In the genomic region with DNA sequence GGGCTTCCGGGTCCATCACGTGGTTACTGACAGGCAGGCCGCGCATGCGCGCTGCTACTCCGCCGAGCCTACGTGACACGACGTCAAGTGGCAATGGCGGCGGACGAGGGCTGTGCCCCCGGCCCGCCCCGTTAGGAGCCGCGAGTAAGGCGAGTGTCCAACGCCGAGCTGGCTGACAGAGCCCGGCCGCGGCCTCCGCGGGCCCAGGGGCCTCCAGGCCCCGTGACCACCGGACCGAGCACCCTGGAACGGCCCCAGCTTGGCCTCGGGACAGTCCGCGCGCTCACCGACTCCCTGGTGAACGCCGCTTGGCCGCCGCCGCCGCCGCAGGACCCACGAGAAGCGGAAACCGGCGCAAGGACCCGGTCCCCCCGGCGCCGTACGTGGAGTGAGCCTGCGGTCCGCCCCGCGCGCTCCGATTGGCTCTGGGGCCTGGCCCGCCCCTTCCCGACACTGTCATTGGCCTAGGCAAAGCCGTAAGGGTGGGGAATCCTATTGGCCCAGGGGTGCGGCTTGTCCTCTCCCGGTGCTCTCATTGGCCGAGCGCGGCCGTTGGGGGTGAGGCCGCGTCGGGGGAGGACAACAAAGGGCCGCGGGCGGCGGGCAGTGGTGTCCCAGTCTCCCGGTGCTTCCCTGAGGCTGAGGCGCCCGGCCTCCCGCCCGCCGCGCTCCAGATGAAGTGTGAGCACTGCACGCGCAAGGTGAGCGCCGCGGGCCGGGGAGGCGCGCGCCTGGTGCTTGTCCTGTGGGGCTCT, we compare ENCODE assay signal across 8 cellular contexts. TPM values are rescaled to one million over a fixed set of nuclear protein-coding genes. Genes with fewer than 3 reads are reported as not detected.
DNase-seq lines count a peak whose midpoint lies in the region; ATAC-seq, FAIRE-seq and TF ChIP-seq lines count a peak whose summit lies in the region.

Gene NARF (plus strand): TSS at position 612 of the 755 bp plus-strand sequence. CDS start 63 bp downstream, at position 675.

- TF ChIP-seq POLR2A in body of pancreas (IDR thresholded peaks at IDR 0.05) = peak; percentile 98
- peak; percentile 99 to 100 for TF ChIP-seq POLR2A in gastrocnemius medialis (IDR thresholded peaks at IDR 0.05)

- peak; percentile 86 for ATAC-seq in GM18520 (IDR thresholded peaks at IDR 0.05; ENCODE audit: unreplicated experiment)
- peak; percentile 86 for ATAC-seq in HG03064 (IDR thresholded peaks at IDR 0.05; ENCODE audit: low read depth, unreplicated experiment)
- ATAC-seq in body of pancreas = peak; percentile 97
- peak; percentile 92 to 94 for ATAC-seq in gastrocnemius medialis

- intact Hi-C loops in body of pancreas (cut with DNase I) (no loop called here), gastrocnemius medialis (cut with DNase I; ENCODE audit: low total_unique reads) (loop anchor here (1.0 to 10.0 kb wide), 4 partner anchors 36 to 534 kb away; partner anchors contain the start of genes FOXK2 and MAFG)

- DNase-seq in NCI-H2107 treated with DMSO at 0.1 percent for 48 hours (lab: John Stamatoyannopoulos, UW; ENCODE audit: unreplicated experiment) (peak; percentile 94), body of pancreas (peak; percentile 96 to 98 (median 98)), iPS DF 4.7 (ENCODE audit: extremely low read depth, low spot score) (peak; percentile 69), gastrocnemius medialis (peak; percentile 99)

- peaks cover 48% of the 10 kb centered on the region for H3K4me1 ChIP-seq in body of pancreas
- H3K4me1 ChIP-seq in gastrocnemius medialis = peaks cover 16 to 21% of the 10 kb centered on the region in 2 donors

- TF ChIP-seq CTCF in 22Rv1 (IDR thresholded peaks at IDR 0.05) (no peak), body of pancreas (IDR thresholded peaks at IDR 0.05) (peak in 1 of 7 experiments; percentile 9), gastrocnemius medialis (IDR thresholded peaks at IDR 0.05 in 4 of 5, conservative IDR thresholded peaks at IDR 0.05 in 1 of 5) (no peak)

- H3K27ac ChIP-seq in 22Rv1 (peak within 1 kb of the TSS; percentile 99), body of pancreas (peak within 1 kb of the TSS; percentile 100), gastrocnemius medialis (peak within 1 kb of the TSS; percentile 99 to 100 (median 100))

- peak; percentile 17 for FAIRE-seq in TTC549 (lab: Jason Lieb, UNC)

- H3K4me3 ChIP-seq in body of pancreas (peak within 1 kb of the TSS; percentile 51 to 76), gastrocnemius medialis (peak within 1 kb of the TSS; percentile 75 to 98 (median 80))

- 0% methylated on average over 3 to 90 of the region's 90 CpGs for WGBS in body of pancreas, 2 donors

- in situ Hi-C loops in gastrocnemius medialis (cut with MboI; ENCODE audit: low sequenced_read_pairs in 4 of 4) = no loop called here

- H3K36me3 ChIP-seq in body of pancreas (replicated peaks in 1 of 2; ENCODE audit: insufficient read depth in 1 of 2, low read depth in 2 of 2) (no peaks in the 10 kb centered on the region), gastrocnemius medialis (peaks cover 0 to 33% of the 10 kb centered on the region in 2 donors)

- no peaks in the 10 kb centered on the region for H3K9me3 ChIP-seq in body of pancreas
- no peaks in the 10 kb centered on the region for H3K9me3 ChIP-seq in gastrocnemius medialis

- H3K27me3 ChIP-seq in body of pancreas (no peaks in the 10 kb centered on the region), gastrocnemius medialis (no peaks in the 10 kb centered on the region)

RNA-seq across cellular contexts. Expression of gene NARF, which starts in this region (rescaled TPM):
- total RNA-seq in body of pancreas (10 to 100 TPM; 14.5 to 85.4 TPM), gastrocnemius medialis (10 to 100 TPM; 29.6 to 63.4 (median 49.0) TPM)

Comparison
In these comparisons a context has a peak if more than half of its experiments do, and no peak if none do; other contexts are left out.
1. Peak in every context shown above with its lines: DNase-seq, ATAC-seq, H3K4me3 ChIP-seq and H3K27ac ChIP-seq.